Comparison of ENCODE assay signal across 3 cellular contexts in genomic region chr10:19809481-19809880, GRCh38.
"Had no signal": no experiment of that assay in that cellular context is flagged by ENCODE, and none has a peak within 500 bp of the region (broad histone marks: within the 10 kb centered on the region; RNA-seq: fewer than 3 reads in every experiment).

No MANE protein-coding gene starts in this region.

- DNase-seq: GDM1, GF-D8 had no signal

- H3K4me3 ChIP-seq: GM12878 had no signal
